In the genomic region with DNA sequence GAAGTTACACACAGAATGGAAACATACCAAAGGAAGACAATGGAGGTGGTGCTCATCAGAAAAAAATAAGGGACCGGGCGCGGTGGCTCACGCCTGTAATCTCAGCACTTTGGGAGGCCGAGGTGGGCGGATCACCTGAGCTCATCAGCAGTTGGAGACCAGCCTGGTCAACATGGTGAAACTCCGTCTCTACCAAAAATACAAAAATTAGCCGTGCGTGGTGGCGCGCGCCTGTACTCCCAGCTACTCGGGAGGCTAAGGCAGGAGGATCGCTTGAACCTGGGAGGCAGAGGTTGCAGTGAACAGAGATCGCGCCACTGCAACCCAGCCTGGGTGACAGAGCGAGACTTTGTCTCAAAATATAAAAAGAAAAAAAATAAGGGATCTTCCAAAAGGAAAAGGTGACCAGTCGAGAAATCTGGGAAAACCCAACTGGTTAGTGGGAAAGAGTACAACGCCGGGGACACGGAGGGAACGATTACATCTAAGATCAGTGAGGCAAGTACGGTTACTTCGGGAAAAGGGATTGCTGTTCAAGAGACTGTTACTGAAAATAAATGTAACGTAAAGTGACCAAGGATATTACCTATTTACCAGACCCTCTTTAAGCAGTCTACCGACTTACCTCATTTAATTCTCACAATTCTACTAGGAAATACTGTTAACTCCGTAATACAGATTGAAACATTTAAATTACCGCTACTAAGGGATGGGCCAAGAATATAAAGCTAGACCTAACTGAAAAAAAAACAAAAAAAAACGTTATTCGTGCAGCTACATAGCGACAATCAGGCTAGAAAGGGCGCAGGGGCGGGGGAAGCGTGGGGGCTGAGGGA, we compare ENCODE assay signal across 1 cellular context.
TF ChIP-seq lines count a peak whose summit lies in the region.

No MANE protein-coding gene starts in this region.

TF ChIP-seq in HEK293T, 16 proteins besides CTCF, POLR2A, EP300 and RAD21 (continued from another document):
- TF ChIP-seq PKNOX1 (IDR thresholded peaks at IDR 0.05), result no peak
- TF ChIP-seq CTBP1 (IDR thresholded peaks at IDR 0.05; ENCODE audit: borderline replicate concordance), result no peak
